9 cellular contexts compared by ENCODE assay signal in genomic region chr14:61608245-61609142, GRCh38.
DNase-seq lines count a peak whose midpoint lies in the region; ATAC-seq and TF ChIP-seq lines count a peak whose summit lies in the region.
"Had no signal": no experiment of that assay in that cellular context is flagged by ENCODE, and none has a peak within 500 bp of the region (broad histone marks: within the 10 kb centered on the region; RNA-seq: fewer than 3 reads in every experiment).

No MANE protein-coding gene starts in this region.

- H3K4me3 ChIP-seq in adipocyte (ENCODE audit: low read length) (peak overlapping the region; percentile 36), iPS-20b (ENCODE audit: low read length) (peak overlapping the region; percentile 16; the same call in 1 of the 2 replicates)

- H3K9me3 ChIP-seq in adipocyte (ENCODE audit: control insufficient read depth, low read length) (no peaks in the 10 kb centered on the region), iPS-20b (ENCODE audit: insufficient read depth, low read depth, low read length) (no peaks in the 10 kb centered on the region)

- H3K36me3 ChIP-seq in adipocyte (ENCODE audit: control insufficient read depth, insufficient read depth, low read length, severe bottlenecking) (no peaks in the 10 kb centered on the region), iPS-20b (ENCODE audit: insufficient read depth, low read depth, low read length) (no peaks in the 10 kb centered on the region)

- DNase-seq in NCI-H1417 treated with DMSO at 0.1 percent for 48 hours (lab: John Stamatoyannopoulos, UW) = peak; percentile 84
- DNase-seq in adipocyte (ENCODE audit: low read depth) = no peak
- peak in 33 of 49 donors; percentile 5 to 72 (median 43) for DNase-seq in substantia nigra (lab: John Stamatoyannopoulos, UW)
- DNase-seq in NK-92 (lab: John Stamatoyannopoulos, UW; ENCODE audit: unreplicated experiment) = no peak
- DNase-seq in stimulated activated CD4-positive, alpha-beta T cell treated with anti-CD3 and anti-CD28 coated beads, Interleukin-2, amount 100 ng/mL, for 48 hours = no peak
- no peak for DNase-seq in GM13976 (ENCODE audit: low spot score)
- no peak for DNase-seq in stimulated activated naive CD8-positive, alpha-beta T cell treated with anti-CD3 and anti-CD28 coated beads, Interleukin-15, Interleukin-2, amounts not matched to agents 100 U/mL and 50 U/mL, for 24 hours
- DNase-seq: activated naive CD8-positive, alpha-beta T cell treated with anti-CD3 and anti-CD28 coated beads, Interleukin-2, amount 10 ng/mL, durations not matched to agents 7 days and 5 days had no signal

- no peak for ATAC-seq in stimulated activated naive CD8-positive, alpha-beta T cell treated with anti-CD3 and anti-CD28 coated beads, Interleukin-15, Interleukin-2, amounts not matched to agents 100 U/mL and 50 U/mL, for 24 hours

- peaks cover 51% of the 10 kb centered on the region for H3K4me1 ChIP-seq in adipocyte (ENCODE audit: control insufficient read depth, insufficient read depth, low read length)
- peaks cover 37% of the 10 kb centered on the region for H3K4me1 ChIP-seq in iPS-20b (ENCODE audit: insufficient read depth, low read length)

- peak overlapping the region; percentile 61 for H3K9ac ChIP-seq in adipocyte (ENCODE audit: low read length)
- no peak overlapping the region; the same call in 1 of the 2 replicates for H3K9ac ChIP-seq in iPS-20b (ENCODE audit: low read depth, low read length)

- H3K27ac ChIP-seq in iPS-20b (ENCODE audit: low read length) (no peak overlapping the region), substantia nigra (ENCODE audit: low read depth, low read length, poor library complexity, severe bottlenecking) (peak overlapping the region; percentile 62)

- in situ Hi-C loops in GM13976 (cut with MboI; ENCODE audit: low sequenced_read_pairs, unreplicated experiment) = no loop called here

- H3K27me3 ChIP-seq in adipocyte (replicated peaks; ENCODE audit: control insufficient read depth, insufficient read depth, low read length) = no peaks in the 10 kb centered on the region
- no peaks in the 10 kb centered on the region for H3K27me3 ChIP-seq in iPS-20b (ENCODE audit: insufficient read depth, low read length)

- no peak for TF ChIP-seq CTCF in GM13976 (IDR thresholded peaks at IDR 0.05; ENCODE audit: borderline replicate concordance, control extremely low read depth, extremely low read depth, insufficient read depth, missing control alignments)

Comparison
In these comparisons a context has a peak if more than half of its experiments do, and no peak if none do; other contexts are left out.
1. DNase-seq: peak in NCI-H1417 treated with DMSO at 0.1 percent for 48 hours (single experiment) and substantia nigra (33 of 49); none in adipocyte (single experiment), NK-92 (single experiment), stimulated activated CD4-positive, alpha-beta T cell treated with anti-CD3 and anti-CD28 coated beads, Interleukin-2, amount 100 ng/mL, for 48 hours (0 of 2), GM13976 (single experiment) and stimulated activated naive CD8-positive, alpha-beta T cell treated with anti-CD3 and anti-CD28 coated beads, Interleukin-15, Interleukin-2, amounts not matched to agents 100 U/mL and 50 U/mL, for 24 hours (single experiment).